In the genomic region with DNA sequence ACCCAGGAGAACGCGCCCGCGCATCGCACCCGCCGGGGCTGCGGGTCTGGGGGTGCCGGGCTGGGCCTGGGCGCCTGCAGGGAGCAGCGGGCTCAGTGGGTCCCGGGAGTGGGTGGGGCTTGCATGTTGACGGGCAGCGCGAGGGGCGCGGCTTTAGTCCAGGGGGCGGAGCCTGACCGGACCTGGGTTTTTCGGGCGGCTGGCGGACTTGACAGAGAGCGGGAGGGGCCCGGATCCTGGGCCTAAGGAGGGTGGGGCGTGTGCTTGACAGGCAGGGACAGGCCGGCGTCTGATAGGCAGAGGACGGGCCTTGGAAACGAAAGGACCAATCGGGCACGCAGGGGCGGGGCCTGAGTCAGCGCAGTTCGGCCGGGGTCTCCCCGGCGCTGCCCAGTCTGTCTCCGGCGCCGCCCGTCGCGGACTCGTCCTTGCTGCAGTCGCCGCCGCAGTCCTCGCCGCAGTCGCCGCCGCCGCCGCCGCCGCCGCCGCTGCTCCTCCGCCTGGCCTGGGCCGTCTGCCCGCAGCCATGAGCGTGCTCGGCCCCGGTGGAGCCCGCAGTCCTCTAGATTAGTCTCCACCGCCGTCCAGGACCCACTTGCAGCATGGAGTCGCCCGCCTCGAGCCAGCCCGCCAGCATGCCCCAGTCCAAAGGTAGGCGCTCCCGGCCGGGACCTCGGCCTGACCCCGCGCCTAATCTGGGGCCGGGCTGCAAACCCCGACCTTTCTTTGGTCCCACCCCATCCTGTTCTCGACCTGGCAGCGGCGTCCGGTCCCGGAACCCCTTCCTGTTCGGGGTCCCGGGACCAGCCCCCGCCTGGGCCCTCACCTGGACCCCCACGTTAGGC, we compare ENCODE assay signal across 1 cellular context.
A peak's percentile ranks its signal among the peaks of the same experiment; 100 is the strongest.
TF ChIP-seq lines count a peak whose summit lies in the region.

A gene (plus strand): TSS at position 393 of the 845 bp plus-strand sequence. CDS start 210 bp downstream, at position 603.

TF ChIP-seq in HepG2, 621 proteins besides CTCF, POLR2A, EP300 and RAD21 (continued from another document and continues in another):
- TF ChIP-seq, protein P1, sequence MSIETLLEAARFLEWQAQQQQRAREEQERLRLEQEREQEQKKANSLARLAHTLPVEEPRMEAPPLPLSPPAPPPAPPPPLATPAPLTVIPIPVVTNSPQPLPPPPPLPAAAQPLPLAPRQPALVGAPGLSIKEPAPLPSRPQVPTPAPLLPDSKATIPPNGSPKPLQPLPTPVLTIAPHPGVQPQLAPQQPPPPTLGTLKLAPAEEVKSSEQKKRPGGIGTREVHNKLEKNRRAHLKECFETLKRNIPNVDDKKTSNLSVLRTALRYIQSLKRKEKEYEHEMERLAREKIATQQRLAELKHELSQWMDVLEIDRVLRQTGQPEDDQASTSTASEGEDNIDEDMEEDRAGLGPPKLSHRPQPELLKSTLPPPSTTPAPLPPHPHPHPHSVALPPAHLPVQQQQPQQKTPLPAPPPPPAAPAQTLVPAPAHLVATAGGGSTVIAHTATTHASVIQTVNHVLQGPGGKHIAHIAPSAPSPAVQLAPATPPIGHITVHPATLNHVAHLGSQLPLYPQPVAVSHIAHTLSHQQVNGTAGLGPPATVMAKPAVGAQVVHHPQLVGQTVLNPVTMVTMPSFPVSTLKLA (IDR thresholded peaks at IDR 0.05), result peak; percentile 36; the same call in 1 of the 2 replicates
- TF ChIP-seq, protein P2, sequence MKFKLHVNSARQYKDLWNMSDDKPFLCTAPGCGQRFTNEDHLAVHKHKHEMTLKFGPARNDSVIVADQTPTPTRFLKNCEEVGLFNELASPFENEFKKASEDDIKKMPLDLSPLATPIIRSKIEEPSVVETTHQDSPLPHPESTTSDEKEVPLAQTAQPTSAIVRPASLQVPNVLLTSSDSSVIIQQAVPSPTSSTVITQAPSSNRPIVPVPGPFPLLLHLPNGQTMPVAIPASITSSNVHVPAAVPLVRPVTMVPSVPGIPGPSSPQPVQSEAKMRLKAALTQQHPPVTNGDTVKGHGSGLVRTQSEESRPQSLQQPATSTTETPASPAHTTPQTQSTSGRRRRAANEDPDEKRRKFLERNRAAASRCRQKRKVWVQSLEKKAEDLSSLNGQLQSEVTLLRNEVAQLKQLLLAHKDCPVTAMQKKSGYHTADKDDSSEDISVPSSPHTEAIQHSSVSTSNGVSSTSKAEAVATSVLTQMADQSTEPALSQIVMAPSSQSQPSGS (CRISPR knock-in tag; IDR thresholded peaks at IDR 0.05), result no peak
- TF ChIP-seq PHF5A (CRISPR knock-in tag; IDR thresholded peaks at IDR 0.05; ENCODE audit: low read depth, unreplicated experiment) (no peak), ZNF557 (CRISPR knock-in tag; IDR thresholded peaks at IDR 0.05) (no peak), ZNF263 (CRISPR knock-in tag; IDR thresholded peaks at IDR 0.05) (0 out of 2 replicates have a peak, but pooled peaks have one; percentile 13), HMG20B (CRISPR knock-in tag; conservative IDR thresholded peaks at IDR 0.05) (no peak), STAT5B (CRISPR knock-in tag; IDR thresholded peaks at IDR 0.05) (no peak), ISX (CRISPR knock-in tag; conservative IDR thresholded peaks at IDR 0.05) (no peak), SNAPC2 (CRISPR knock-in tag; IDR thresholded peaks at IDR 0.05) (no peak), KDM6A (CRISPR knock-in tag; IDR thresholded peaks at IDR 0.05; ENCODE audit: low read depth) (no peak), ARNT2 (CRISPR knock-in tag; IDR thresholded peaks at IDR 0.05; ENCODE audit: low read depth) (peak; percentile 70), RAD51 (IDR thresholded peaks at IDR 0.05; ENCODE audit: borderline replicate concordance) (no peak), ZNF629 (CRISPR knock-in tag; conservative IDR thresholded peaks at IDR 0.05) (no peak), ZNF12 (CRISPR knock-in tag; IDR thresholded peaks at IDR 0.05) (no peak), FOSL2 (CRISPR knock-in tag; IDR thresholded peaks at IDR 0.05) (peak; percentile 52; the same call in 1 of the 2 replicates), SRY (CRISPR knock-in tag; IDR thresholded peaks at IDR 0.05) (no peak; the same call in 1 of the 2 replicates), WIZ (CRISPR knock-in tag; IDR thresholded peaks at IDR 0.05) (no peak), ATF1 (CRISPR knock-in tag; IDR thresholded peaks at IDR 0.05) (no peak), SMARCE1 (IDR thresholded peaks at IDR 0.05; ENCODE audit: borderline replicate concordance) (no peak)
- TF ChIP-seq, protein P3, sequence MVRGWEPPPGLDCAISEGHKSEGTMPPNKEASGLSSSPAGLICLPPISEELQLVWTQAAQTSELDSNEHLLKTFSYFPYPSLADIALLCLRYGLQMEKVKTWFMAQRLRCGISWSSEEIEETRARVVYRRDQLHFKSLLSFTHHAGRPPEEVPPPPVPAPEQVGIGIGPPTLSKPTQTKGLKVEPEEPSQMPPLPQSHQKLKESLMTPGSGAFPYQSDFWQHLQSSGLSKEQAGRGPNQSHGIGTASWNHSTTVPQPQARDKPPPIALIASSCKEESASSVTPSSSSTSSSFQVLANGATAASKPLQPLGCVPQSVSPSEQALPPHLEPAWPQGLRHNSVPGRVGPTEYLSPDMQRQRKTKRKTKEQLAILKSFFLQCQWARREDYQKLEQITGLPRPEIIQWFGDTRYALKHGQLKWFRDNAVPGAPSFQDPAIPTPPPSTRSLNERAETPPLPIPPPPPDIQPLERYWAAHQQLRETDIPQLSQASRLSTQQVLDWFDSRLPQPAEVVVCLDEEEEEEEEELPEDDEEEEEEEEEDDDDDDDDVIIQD (CRISPR knock-in tag; IDR thresholded peaks at IDR 0.05; ENCODE audit: low read depth), result no peak
- TF ChIP-seq, protein P4, sequence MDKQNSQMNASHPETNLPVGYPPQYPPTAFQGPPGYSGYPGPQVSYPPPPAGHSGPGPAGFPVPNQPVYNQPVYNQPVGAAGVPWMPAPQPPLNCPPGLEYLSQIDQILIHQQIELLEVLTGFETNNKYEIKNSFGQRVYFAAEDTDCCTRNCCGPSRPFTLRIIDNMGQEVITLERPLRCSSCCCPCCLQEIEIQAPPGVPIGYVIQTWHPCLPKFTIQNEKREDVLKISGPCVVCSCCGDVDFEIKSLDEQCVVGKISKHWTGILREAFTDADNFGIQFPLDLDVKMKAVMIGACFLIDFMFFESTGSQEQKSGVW (CRISPR knock-in tag; IDR thresholded peaks at IDR 0.05; ENCODE audit: borderline replicate concordance), result no peak
- TF ChIP-seq, protein P5, sequence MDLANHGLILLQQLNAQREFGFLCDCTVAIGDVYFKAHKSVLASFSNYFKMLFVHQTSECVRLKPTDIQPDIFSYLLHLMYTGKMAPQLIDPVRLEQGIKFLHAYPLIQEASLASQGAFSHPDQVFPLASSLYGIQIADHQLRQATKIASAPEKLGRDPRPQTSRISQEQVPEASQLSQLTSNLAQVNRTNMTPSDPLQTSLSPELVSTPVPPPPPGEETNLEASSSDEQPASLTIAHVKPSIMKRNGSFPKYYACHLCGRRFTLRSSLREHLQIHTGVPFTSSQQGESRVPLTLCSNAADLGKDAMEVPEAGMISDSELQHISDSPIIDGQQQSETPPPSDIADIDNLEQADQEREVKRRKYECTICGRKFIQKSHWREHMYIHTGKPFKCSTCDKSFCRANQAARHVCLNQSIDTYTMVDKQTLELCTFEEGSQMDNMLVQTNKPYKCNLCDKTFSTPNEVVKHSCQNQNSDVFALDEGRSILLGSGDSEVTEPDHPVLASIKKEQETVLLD (CRISPR knock-in tag; IDR thresholded peaks at IDR 0.05; ENCODE audit: low read depth), result no peak
- TF ChIP-seq, protein P6, sequence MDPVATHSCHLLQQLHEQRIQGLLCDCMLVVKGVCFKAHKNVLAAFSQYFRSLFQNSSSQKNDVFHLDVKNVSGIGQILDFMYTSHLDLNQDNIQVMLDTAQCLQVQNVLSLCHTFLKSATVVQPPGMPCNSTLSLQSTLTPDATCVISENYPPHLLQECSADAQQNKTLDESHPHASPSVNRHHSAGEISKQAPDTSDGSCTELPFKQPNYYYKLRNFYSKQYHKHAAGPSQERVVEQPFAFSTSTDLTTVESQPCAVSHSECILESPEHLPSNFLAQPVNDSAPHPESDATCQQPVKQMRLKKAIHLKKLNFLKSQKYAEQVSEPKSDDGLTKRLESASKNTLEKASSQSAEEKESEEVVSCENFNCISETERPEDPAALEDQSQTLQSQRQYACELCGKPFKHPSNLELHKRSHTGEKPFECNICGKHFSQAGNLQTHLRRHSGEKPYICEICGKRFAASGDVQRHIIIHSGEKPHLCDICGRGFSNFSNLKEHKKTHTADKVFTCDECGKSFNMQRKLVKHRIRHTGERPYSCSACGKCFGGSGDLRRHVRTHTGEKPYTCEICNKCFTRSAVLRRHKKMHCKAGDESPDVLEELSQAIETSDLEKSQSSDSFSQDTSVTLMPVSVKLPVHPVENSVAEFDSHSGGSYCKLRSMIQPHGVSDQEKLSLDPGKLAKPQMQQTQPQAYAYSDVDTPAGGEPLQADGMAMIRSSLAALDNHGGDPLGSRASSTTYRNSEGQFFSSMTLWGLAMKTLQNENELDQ (CRISPR knock-in tag; IDR thresholded peaks at IDR 0.05; ENCODE audit: borderline replicate concordance), result no peak
- TF ChIP-seq, protein P7, sequence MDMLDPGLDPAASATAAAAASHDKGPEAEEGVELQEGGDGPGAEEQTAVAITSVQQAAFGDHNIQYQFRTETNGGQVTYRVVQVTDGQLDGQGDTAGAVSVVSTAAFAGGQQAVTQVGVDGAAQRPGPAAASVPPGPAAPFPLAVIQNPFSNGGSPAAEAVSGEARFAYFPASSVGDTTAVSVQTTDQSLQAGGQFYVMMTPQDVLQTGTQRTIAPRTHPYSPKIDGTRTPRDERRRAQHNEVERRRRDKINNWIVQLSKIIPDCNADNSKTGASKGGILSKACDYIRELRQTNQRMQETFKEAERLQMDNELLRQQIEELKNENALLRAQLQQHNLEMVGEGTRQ (IDR thresholded peaks at IDR 0.05; ENCODE audit: low read depth, low read length), result no peak
- TF ChIP-seq, protein P7 (CRISPR knock-in tag; IDR thresholded peaks at IDR 0.05; ENCODE audit: borderline replicate concordance), result no peak; the same call in 1 of the 2 replicates
- TF ChIP-seq, protein P8, sequence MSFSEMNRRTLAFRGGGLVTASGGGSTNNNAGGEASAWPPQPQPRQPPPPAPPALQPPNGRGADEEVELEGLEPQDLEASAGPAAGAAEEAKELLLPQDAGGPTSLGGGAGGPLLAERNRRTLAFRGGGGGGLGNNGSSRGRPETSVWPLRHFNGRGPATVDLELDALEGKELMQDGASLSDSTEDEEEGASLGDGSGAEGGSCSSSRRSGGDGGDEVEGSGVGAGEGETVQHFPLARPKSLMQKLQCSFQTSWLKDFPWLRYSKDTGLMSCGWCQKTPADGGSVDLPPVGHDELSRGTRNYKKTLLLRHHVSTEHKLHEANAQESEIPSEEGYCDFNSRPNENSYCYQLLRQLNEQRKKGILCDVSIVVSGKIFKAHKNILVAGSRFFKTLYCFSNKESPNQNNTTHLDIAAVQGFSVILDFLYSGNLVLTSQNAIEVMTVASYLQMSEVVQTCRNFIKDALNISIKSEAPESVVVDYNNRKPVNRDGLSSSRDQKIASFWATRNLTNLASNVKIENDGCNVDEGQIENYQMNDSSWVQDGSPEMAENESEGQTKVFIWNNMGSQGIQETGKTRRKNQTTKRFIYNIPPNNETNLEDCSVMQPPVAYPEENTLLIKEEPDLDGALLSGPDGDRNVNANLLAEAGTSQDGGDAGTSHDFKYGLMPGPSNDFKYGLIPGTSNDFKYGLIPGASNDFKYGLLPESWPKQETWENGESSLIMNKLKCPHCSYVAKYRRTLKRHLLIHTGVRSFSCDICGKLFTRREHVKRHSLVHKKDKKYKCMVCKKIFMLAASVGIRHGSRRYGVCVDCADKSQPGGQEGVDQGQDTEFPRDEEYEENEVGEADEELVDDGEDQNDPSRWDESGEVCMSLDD (CRISPR knock-in tag; IDR thresholded peaks at IDR 0.05; ENCODE audit: borderline replicate concordance), result no peak
- TF ChIP-seq, protein P9, sequence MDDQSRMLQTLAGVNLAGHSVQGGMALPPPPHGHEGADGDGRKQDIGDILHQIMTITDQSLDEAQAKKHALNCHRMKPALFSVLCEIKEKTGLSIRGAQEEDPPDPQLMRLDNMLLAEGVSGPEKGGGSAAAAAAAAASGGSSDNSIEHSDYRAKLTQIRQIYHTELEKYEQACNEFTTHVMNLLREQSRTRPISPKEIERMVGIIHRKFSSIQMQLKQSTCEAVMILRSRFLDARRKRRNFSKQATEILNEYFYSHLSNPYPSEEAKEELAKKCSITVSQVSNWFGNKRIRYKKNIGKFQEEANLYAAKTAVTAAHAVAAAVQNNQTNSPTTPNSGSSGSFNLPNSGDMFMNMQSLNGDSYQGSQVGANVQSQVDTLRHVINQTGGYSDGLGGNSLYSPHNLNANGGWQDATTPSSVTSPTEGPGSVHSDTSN (CRISPR knock-in tag; IDR thresholded peaks at IDR 0.05; ENCODE audit: borderline replicate concordance), result no peak
- TF ChIP-seq, protein P10, sequence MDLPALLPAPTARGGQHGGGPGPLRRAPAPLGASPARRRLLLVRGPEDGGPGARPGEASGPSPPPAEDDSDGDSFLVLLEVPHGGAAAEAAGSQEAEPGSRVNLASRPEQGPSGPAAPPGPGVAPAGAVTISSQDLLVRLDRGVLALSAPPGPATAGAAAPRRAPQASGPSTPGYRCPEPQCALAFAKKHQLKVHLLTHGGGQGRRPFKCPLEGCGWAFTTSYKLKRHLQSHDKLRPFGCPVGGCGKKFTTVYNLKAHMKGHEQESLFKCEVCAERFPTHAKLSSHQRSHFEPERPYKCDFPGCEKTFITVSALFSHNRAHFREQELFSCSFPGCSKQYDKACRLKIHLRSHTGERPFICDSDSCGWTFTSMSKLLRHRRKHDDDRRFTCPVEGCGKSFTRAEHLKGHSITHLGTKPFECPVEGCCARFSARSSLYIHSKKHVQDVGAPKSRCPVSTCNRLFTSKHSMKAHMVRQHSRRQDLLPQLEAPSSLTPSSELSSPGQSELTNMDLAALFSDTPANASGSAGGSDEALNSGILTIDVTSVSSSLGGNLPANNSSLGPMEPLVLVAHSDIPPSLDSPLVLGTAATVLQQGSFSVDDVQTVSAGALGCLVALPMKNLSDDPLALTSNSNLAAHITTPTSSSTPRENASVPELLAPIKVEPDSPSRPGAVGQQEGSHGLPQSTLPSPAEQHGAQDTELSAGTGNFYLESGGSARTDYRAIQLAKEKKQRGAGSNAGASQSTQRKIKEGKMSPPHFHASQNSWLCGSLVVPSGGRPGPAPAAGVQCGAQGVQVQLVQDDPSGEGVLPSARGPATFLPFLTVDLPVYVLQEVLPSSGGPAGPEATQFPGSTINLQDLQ (CRISPR knock-in tag; IDR thresholded peaks at IDR 0.05), result peak; percentile 72; the same call in 1 of the 2 replicates
